Comparison of ENCODE assay signal across 11 cellular contexts in the genomic region with DNA sequence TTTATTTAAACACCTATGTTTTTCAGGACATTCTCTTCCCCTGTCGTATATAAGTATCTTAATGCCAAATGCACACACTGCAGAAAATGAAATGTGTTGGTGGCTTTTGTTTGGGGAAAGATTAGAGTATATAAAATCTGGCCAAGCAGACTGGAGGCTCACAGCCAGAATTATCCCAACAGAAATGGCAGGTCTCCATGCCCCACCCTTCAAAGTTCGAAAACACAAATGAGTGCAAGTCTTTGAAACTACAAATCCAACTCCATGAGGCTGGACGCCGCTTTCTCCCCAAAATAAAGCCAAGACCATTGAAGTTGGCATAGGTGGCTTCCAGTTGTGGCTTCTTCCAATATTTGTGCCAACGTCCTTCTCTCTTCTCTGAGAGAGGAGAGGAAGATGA.
DNase-seq lines count a peak whose midpoint lies in the region; ATAC-seq, FAIRE-seq and TF ChIP-seq lines count a peak whose summit lies in the region.
"Had no signal": no experiment of that assay in that cellular context is flagged by ENCODE, and none has a peak within 500 bp of the region (broad histone marks: within the 10 kb centered on the region; RNA-seq: fewer than 3 reads in every experiment).

No MANE protein-coding gene starts in this region.

- H3K9ac ChIP-seq in rectal smooth muscle tissue (ENCODE audit: low read length), result no peak overlapping the region

- no peak for TF ChIP-seq EP300 in A549 (IDR thresholded peaks at IDR 0.05)

- intact Hi-C loops in body of pancreas (cut with DNase I), result no loop called here
- intact Hi-C loops in left ventricle myocardium superior (cut with micrococcal nuclease), result no loop called here

- H3K4me3 ChIP-seq in A549 (no peak overlapping the region), body of pancreas (no peak overlapping the region), rectal smooth muscle tissue (ENCODE audit: low read length) (peak overlapping the region; percentile 7)
- H3K4me3 ChIP-seq: GM12878 had no signal

- no peak for FAIRE-seq in A549 (lab: Jason Lieb, UNC)
- FAIRE-seq in urothelium cell line (lab: Jason Lieb, UNC), result no peak
- FAIRE-seq: GM12878, small intestine had no signal

- DNase-seq in A549 (ENCODE audit: low read depth in 1 of 2, low spot score in 1 of 2), result no peak
- DNase-seq in body of pancreas, result no peak
- peak; percentile 38 for DNase-seq in left ventricle myocardium superior
- no peak for DNase-seq in urothelium cell line (ENCODE audit: low spot score)
- no peak for DNase-seq in activated effector memory CD4-positive, alpha-beta T cell treated with anti-CD3 and anti-CD28 coated beads, Interleukin-2, amount 50 U/mL, for 16 hours
- DNase-seq in SK-N-DZ (ENCODE audit: low spot score), result no peak
- DNase-seq: DMS53, small intestine had no signal

- WGBS in A549 (ENCODE audit: missing lambda C conversion rate), result 75% methylated on average over 5 of the region's 5 CpGs
- 64 to 76% methylated on average over 5 of the region's 5 CpGs for WGBS in body of pancreas, 2 donors

- TF ChIP-seq CTCF in A549 (IDR thresholded peaks at IDR 0.05), result no peak
- no peak for TF ChIP-seq CTCF in body of pancreas (IDR thresholded peaks at IDR 0.05)

- H3K36me3 ChIP-seq in body of pancreas (replicated peaks in 1 of 2; ENCODE audit: insufficient read depth in 1 of 2, low read depth in 2 of 2), result no peaks in the 10 kb centered on the region
- H3K36me3 ChIP-seq in rectal smooth muscle tissue (ENCODE audit: control insufficient read depth, insufficient read depth, low read length), result no peaks in the 10 kb centered on the region

- H3K4me1 ChIP-seq in A549 (peaks cover 41% of the 10 kb centered on the region), body of pancreas (peaks cover 50% of the 10 kb centered on the region), rectal smooth muscle tissue (ENCODE audit: control insufficient read depth, insufficient read depth, low read length) (peaks cover 29% of the 10 kb centered on the region)

- H3K27me3 ChIP-seq in body of pancreas (no peaks in the 10 kb centered on the region), rectal smooth muscle tissue (ENCODE audit: control insufficient read depth, insufficient read depth, low read length) (no peaks in the 10 kb centered on the region)

- H3K27ac ChIP-seq in A549 (peak overlapping the region; percentile 43 to 73; a peak in 5 of 6 replicates), body of pancreas (peak overlapping the region; percentile 65 to 77 (median 70)), rectal smooth muscle tissue (ENCODE audit: low read depth, low read length) (peak overlapping the region; percentile 80)

- CTCF ChIA-PET in A549 (lab: Yijun Ruan, JAX), result interaction anchor here (1.9 kb wide), 1 partner anchor 12 kb away, joined by 4 read pairs; no protein-coding TSS in a partner anchor

- H3K9me3 ChIP-seq in A549 (no peaks in the 10 kb centered on the region), body of pancreas (no peaks in the 10 kb centered on the region)

- peak overlapping the region; percentile 36; the same call in 1 of the 3 replicates for H3K4me2 ChIP-seq in A549

- ATAC-seq in A549 (no peak), body of pancreas (no peak), left ventricle myocardium superior (peak; percentile 52), GM19023 (IDR thresholded peaks at IDR 0.05; ENCODE audit: unreplicated experiment) (no peak)
- ATAC-seq: GM12878 had no signal

- TF ChIP-seq RAD21 in A549 (conservative IDR thresholded peaks at IDR 0.05 in 1 of 2, IDR thresholded peaks at IDR 0.05 in 1 of 2), result no peak

- no peak for TF ChIP-seq POLR2A in A549 (IDR thresholded peaks at IDR 0.05; ENCODE audit: low read length)
- TF ChIP-seq POLR2A in body of pancreas (IDR thresholded peaks at IDR 0.05), result no peak

- POLR2A ChIA-PET in A549 (lab: Yijun Ruan, JAX), result no interaction called here

TF ChIP-seq in A549, 52 proteins besides CTCF, POLR2A, EP300 and RAD21:
- TF ChIP-seq TP53 (CRISPR knock-in tag; IDR thresholded peaks at IDR 0.05) (no peak), JUNB (IDR thresholded peaks at IDR 0.05) (no peak), MYC (IDR thresholded peaks at IDR 0.05; ENCODE audit: borderline replicate concordance, low read length) (no peak), RFX5 (IDR thresholded peaks at IDR 0.05) (no peak), HDAC2 (IDR thresholded peaks at IDR 0.05) (no peak), MAFK (IDR thresholded peaks at IDR 0.05; ENCODE audit: partially characterized antibody) (no peak), HOXA7 (CRISPR knock-in tag; IDR thresholded peaks at IDR 0.05) (no peak), ZNF302 (CRISPR knock-in tag; IDR thresholded peaks at IDR 0.05) (no peak), MAZ (IDR thresholded peaks at IDR 0.05; ENCODE audit: borderline replicate concordance, low read depth, low read length) (no peak), ZSCAN20 (CRISPR knock-in tag; IDR thresholded peaks at IDR 0.05) (no peak), KDM5A (IDR thresholded peaks at IDR 0.05) (no peak)
- TF ChIP-seq, protein P1, sequence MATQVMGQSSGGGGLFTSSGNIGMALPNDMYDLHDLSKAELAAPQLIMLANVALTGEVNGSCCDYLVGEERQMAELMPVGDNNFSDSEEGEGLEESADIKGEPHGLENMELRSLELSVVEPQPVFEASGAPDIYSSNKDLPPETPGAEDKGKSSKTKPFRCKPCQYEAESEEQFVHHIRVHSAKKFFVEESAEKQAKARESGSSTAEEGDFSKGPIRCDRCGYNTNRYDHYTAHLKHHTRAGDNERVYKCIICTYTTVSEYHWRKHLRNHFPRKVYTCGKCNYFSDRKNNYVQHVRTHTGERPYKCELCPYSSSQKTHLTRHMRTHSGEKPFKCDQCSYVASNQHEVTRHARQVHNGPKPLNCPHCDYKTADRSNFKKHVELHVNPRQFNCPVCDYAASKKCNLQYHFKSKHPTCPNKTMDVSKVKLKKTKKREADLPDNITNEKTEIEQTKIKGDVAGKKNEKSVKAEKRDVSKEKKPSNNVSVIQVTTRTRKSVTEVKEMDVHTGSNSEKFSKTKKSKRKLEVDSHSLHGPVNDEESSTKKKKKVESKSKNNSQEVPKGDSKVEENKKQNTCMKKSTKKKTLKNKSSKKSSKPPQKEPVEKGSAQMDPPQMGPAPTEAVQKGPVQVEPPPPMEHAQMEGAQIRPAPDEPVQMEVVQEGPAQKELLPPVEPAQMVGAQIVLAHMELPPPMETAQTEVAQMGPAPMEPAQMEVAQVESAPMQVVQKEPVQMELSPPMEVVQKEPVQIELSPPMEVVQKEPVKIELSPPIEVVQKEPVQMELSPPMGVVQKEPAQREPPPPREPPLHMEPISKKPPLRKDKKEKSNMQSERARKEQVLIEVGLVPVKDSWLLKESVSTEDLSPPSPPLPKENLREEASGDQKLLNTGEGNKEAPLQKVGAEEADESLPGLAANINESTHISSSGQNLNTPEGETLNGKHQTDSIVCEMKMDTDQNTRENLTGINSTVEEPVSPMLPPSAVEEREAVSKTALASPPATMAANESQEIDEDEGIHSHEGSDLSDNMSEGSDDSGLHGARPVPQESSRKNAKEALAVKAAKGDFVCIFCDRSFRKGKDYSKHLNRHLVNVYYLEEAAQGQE (IDR thresholded peaks at IDR 0.05), result no peak
- TF ChIP-seq, protein P2, sequence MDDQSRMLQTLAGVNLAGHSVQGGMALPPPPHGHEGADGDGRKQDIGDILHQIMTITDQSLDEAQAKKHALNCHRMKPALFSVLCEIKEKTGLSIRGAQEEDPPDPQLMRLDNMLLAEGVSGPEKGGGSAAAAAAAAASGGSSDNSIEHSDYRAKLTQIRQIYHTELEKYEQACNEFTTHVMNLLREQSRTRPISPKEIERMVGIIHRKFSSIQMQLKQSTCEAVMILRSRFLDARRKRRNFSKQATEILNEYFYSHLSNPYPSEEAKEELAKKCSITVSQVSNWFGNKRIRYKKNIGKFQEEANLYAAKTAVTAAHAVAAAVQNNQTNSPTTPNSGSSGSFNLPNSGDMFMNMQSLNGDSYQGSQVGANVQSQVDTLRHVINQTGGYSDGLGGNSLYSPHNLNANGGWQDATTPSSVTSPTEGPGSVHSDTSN (IDR thresholded peaks at IDR 0.05), result no peak
- TF ChIP-seq, protein P3, sequence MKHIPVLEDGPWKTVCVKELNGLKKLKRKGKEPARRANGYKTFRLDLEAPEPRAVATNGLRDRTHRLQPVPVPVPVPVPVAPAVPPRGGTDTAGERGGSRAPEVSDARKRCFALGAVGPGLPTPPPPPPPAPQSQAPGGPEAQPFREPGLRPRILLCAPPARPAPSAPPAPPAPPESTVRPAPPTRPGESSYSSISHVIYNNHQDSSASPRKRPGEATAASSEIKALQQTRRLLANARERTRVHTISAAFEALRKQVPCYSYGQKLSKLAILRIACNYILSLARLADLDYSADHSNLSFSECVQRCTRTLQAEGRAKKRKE (CRISPR knock-in tag; IDR thresholded peaks at IDR 0.05; ENCODE audit: low read depth), result no peak
- TF ChIP-seq, protein P4, sequence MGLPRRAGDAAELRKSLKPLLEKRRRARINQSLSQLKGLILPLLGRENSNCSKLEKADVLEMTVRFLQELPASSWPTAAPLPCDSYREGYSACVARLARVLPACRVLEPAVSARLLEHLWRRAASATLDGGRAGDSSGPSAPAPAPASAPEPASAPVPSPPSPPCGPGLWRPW (IDR thresholded peaks at IDR 0.05), result no peak
